14 cellular contexts compared by ENCODE assay signal in genomic region chr22:17471901-17472566, GRCh38.
DNase-seq lines count a peak whose midpoint lies in the region; ATAC-seq and TF ChIP-seq lines count a peak whose summit lies in the region.
"Had no signal": no experiment of that assay in that cellular context is flagged by ENCODE, and none has a peak within 500 bp of the region (broad histone marks: within the 10 kb centered on the region; RNA-seq: fewer than 3 reads in every experiment).

No MANE protein-coding gene starts in this region.

- H3K27me3 Mint-ChIP-seq in endothelial cell (ENCODE audit: unreplicated experiment): peaks cover 3% of the 10 kb centered on the region

- peaks cover under 1% of the 10 kb centered on the region for H3K36me3 Mint-ChIP-seq in endothelial cell (ENCODE audit: low read depth, unreplicated experiment)
- H3K36me3 Mint-ChIP-seq: activated CD4-positive, alpha-beta memory T cell treated with anti-CD3 and anti-CD28 coated beads for 36 hours; naive B cell had no signal

- H3K4me3 Mint-ChIP-seq in endothelial cell (ENCODE audit: unreplicated experiment): no peak overlapping the region
- H3K4me3 Mint-ChIP-seq: activated CD4-positive, alpha-beta memory T cell treated with anti-CD3 and anti-CD28 coated beads for 36 hours; activated T-cell treated with anti-CD3 and anti-CD28 coated beads, Interleukin-2, amount 50 U/mL, for 4 hours; naive B cell had no signal

- H3K27ac Mint-ChIP-seq in endothelial cell (ENCODE audit: unreplicated experiment): peak overlapping the region; percentile 12
- H3K27ac Mint-ChIP-seq: activated CD4-positive, alpha-beta memory T cell treated with anti-CD3 and anti-CD28 coated beads for 36 hours had no signal

- H3K4me1 Mint-ChIP-seq in endothelial cell (ENCODE audit: unreplicated experiment): peaks cover 30% of the 10 kb centered on the region
- H3K4me1 Mint-ChIP-seq: naive B cell had no signal

- peak; percentile 1 for DNase-seq in stimulated activated CD4-positive, alpha-beta T cell treated with anti-CD3 and anti-CD28 coated beads, Interleukin-12 subunit alpha, Interleukin-12 subunit beta, amount 100 ng/mL, for 4 hours
- DNase-seq in stimulated activated CD4-positive, alpha-beta T cell treated with anti-CD3 and anti-CD28 coated beads, Interleukin-4, amount 100 ng/mL, for 24 hours: no peak
- DNase-seq in endothelial cell (ENCODE audit: low spot score) (no peak), myocyte (ENCODE audit: low read depth) (peak; percentile 71), NCI-H1930 (lab: John Stamatoyannopoulos, UW) (no peak)
- DNase-seq: activated CD4-positive, alpha-beta memory T cell treated with anti-CD3 and anti-CD28 coated beads for 36 hours; activated T-cell treated with anti-CD3 and anti-CD28 coated beads, Interleukin-2, amount 50 U/mL, for 4 hours; effector CD8-positive, alpha-beta T cell; naive B cell; NCI-H146 had no signal

- no peak for TF ChIP-seq CTCF in endothelial cell (IDR thresholded peaks at IDR 0.05; ENCODE audit: unreplicated experiment)

- ATAC-seq in HG02623 (IDR thresholded peaks at IDR 0.05; ENCODE audit: unreplicated experiment) (no peak), HG02970 (IDR thresholded peaks at IDR 0.05; ENCODE audit: low FRiP score, unreplicated experiment) (no peak), HG03571 (IDR thresholded peaks at IDR 0.05; ENCODE audit: unreplicated experiment) (no peak)
- ATAC-seq: activated T-cell treated with anti-CD3 and anti-CD28 coated beads, Interleukin-2, amount 50 U/mL, for 4 hours; HCT116 had no signal

- H3K9me3 Mint-ChIP-seq in endothelial cell (ENCODE audit: unreplicated experiment): no peaks in the 10 kb centered on the region
- H3K9me3 Mint-ChIP-seq: activated CD4-positive, alpha-beta memory T cell treated with anti-CD3 and anti-CD28 coated beads for 36 hours; activated T-cell treated with anti-CD3 and anti-CD28 coated beads, Interleukin-2, amount 50 U/mL, for 4 hours; naive B cell had no signal

Comparison
In these comparisons a context has a peak if more than half of its experiments do, and no peak if none do; other contexts are left out.
1. DNase-seq: peak in stimulated activated CD4-positive, alpha-beta T cell treated with anti-CD3 and anti-CD28 coated beads, Interleukin-12 subunit alpha, Interleukin-12 subunit beta, amount 100 ng/mL, for 4 hours (single experiment) and myocyte (single experiment); none in stimulated activated CD4-positive, alpha-beta T cell treated with anti-CD3 and anti-CD28 coated beads, Interleukin-4, amount 100 ng/mL, for 24 hours (single experiment), endothelial cell (single experiment) and NCI-H1930 (0 of 2).